Comparison of ENCODE assay signal across 8 cellular contexts in the genomic region with DNA sequence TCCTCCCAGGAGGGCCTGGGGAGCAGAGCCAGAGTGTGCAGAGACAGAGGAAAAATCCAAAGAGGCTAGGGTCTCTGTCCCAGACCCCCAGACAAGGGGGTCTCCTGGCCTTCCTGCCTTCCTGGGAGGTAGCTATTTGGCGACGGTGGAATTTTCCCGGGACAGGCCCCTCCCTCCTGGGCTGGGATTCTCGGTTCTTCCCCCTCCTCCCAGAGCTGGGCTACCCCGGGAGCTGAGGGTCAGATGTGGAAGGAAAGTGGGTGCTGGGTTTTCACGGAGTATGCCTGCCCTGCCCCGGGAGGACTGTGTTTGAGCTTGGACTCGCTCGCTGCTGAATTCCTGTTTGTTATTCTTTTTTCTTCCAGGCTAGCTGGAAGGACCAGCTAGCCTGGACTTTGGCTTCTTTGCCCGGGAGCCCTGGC. TPM values are rescaled to one million over a fixed set of nuclear protein-coding genes. Genes with fewer than 3 reads are reported as not detected.
DNase-seq lines count a peak whose midpoint lies in the region; ATAC-seq and TF ChIP-seq lines count a peak whose summit lies in the region.

No MANE protein-coding gene starts in this region.

- H4K20me1 ChIP-seq in BLaER1: peaks cover 43% of the 10 kb centered on the region
- no peaks in the 10 kb centered on the region; the same call in 1 of the 2 replicates for H4K20me1 ChIP-seq in GM23248 (ENCODE audit: insufficient read depth)

- no peak for ATAC-seq in GM18868 (IDR thresholded peaks at IDR 0.05; ENCODE audit: unreplicated experiment)

- peaks cover 57% of the 10 kb centered on the region for H3K79me2 ChIP-seq in GM23248 (ENCODE audit: insufficient read depth)

- peaks cover 36% of the 10 kb centered on the region for H3F3A ChIP-seq in GM23248 (ENCODE audit: insufficient read depth)

- peak overlapping the region; percentile 69 for H2AFZ ChIP-seq in GM23248

- peaks cover 66% of the 10 kb centered on the region for H3K4me1 ChIP-seq in BLaER1
- peaks cover 61% of the 10 kb centered on the region for H3K4me1 ChIP-seq in GM23248 (ENCODE audit: insufficient read depth)
- peaks cover 47% of the 10 kb centered on the region for H3K4me1 ChIP-seq in mucosa of stomach (ENCODE audit: control insufficient read depth, insufficient read depth, low read length)

- H3K9ac ChIP-seq in BLaER1: peak overlapping the region; percentile 91
- H3K9ac ChIP-seq in GM23248: peak overlapping the region; percentile 100
- H3K9ac ChIP-seq in SK-N-MC (ENCODE audit: insufficient read length): peak overlapping the region; percentile 93
- peak overlapping the region; percentile 72 for H3K9ac ChIP-seq in mucosa of stomach (ENCODE audit: low read length)

- in situ Hi-C loops in GM23248 (cut with MboI): no loop called here

- H3K4me2 ChIP-seq in BLaER1: peak overlapping the region; percentile 91
- H3K4me2 ChIP-seq in GM23248 (ENCODE audit: unreplicated experiment): peak overlapping the region; percentile 95

- H3K27ac ChIP-seq in BLaER1 (peak overlapping the region; percentile 89), GM23248 (peak overlapping the region; percentile 99), SK-N-MC (peak overlapping the region; percentile 79)

- TF ChIP-seq CTCF in epithelial cell of esophagus (IDR thresholded peaks at IDR 0.05; ENCODE audit: insufficient read depth, low read depth, low read length, missing control alignments): no peak

- peak; percentile 81 for DNase-seq in GM23248
- no peak for DNase-seq in SK-N-MC (ENCODE audit: low read depth, low spot score)
- DNase-seq in epithelial cell of esophagus (ENCODE audit: low read depth): peak; percentile 30
- DNase-seq in OCI-M2 (lab: John Stamatoyannopoulos, UW; ENCODE audit: unreplicated experiment): no peak
- DNase-seq in mucosa of gallbladder (ENCODE audit: low spot score): no peak

- H3K36me3 ChIP-seq in BLaER1 (no peaks in the 10 kb centered on the region), GM23248 (ENCODE audit: low read depth) (no peaks in the 10 kb centered on the region), SK-N-MC (ENCODE audit: insufficient read depth, low read length) (no peaks in the 10 kb centered on the region), mucosa of stomach (ENCODE audit: control insufficient read depth, insufficient read depth, low read length) (no peaks in the 10 kb centered on the region)

- H3K4me3 ChIP-seq in BLaER1 (peak overlapping the region; percentile 93), GM23248 (peak overlapping the region; percentile 92), SK-N-MC (peak overlapping the region; percentile 99), epithelial cell of esophagus (ENCODE audit: low read length) (peak overlapping the region; percentile 86), mucosa of stomach (ENCODE audit: low read length) (peak overlapping the region; percentile 60)

- H3K27me3 ChIP-seq in BLaER1 (no peaks in the 10 kb centered on the region), GM23248 (replicated peaks; ENCODE audit: insufficient read depth) (no peaks in the 10 kb centered on the region), mucosa of stomach (ENCODE audit: control insufficient read depth, insufficient read depth, low read length) (no peaks in the 10 kb centered on the region)

- H3K9me2 ChIP-seq in GM23248 (ENCODE audit: insufficient read depth): no peaks in the 10 kb centered on the region

- WGBS in GM23248 (ENCODE audit: low coverage in 1 of 2, low lambda C conversion rate in 2 of 2, missing lambda C conversion rate in 2 of 2), 2 experiments: 0 to 1% methylated on average over 10 of the region's 10 CpGs

- no peaks in the 10 kb centered on the region for H3K9me3 ChIP-seq in BLaER1
- H3K9me3 ChIP-seq in GM23248 (ENCODE audit: low read depth): no peaks in the 10 kb centered on the region
- H3K9me3 ChIP-seq in SK-N-MC (ENCODE audit: low read depth, low read length): no peaks in the 10 kb centered on the region
- H3K9me3 ChIP-seq in mucosa of stomach (ENCODE audit: control insufficient read depth, low read length): no peaks in the 10 kb centered on the region

RNA-seq across cellular contexts. Expression of gene AMPD2, which starts 0.8 kb away (rescaled TPM):
- 79.3 and 87.9 TPM in 2 replicates for total RNA-seq in GM23248 (2014; rRNA removed; shearing (Covaris generic))
- 61.1 and 61.3 TPM in 2 replicates for polyA plus RNA-seq in GM23248 (2016; fragmentation: Nextera tagmentation; extraction: Ambion mirVana)
- total RNA-seq in mucosa of gallbladder: 171 TPM

RNA-seq across cellular contexts. Expression of gene GNAT2, which starts 1.0 kb away (rescaled TPM):
- total RNA-seq in GM23248 (2014; rRNA removed; shearing (Covaris generic)): not detected in 2 replicates
- 0.32 TPM in 1 of 2 replicates, not detected in the other for polyA plus RNA-seq in GM23248 (2016; fragmentation: Nextera tagmentation; extraction: Ambion mirVana)
- not detected for total RNA-seq in mucosa of gallbladder

RNA-seq across cellular contexts. Expression of gene GSTM4, which starts 35.5 kb away (rescaled TPM):
- 6.2 and 7.7 TPM in 2 replicates for total RNA-seq in GM23248 (2014; rRNA removed; shearing (Covaris generic))
- polyA plus RNA-seq in GM23248 (2016; fragmentation: Nextera tagmentation; extraction: Ambion mirVana): 12.4 and 15.2 TPM in 2 replicates
- 44.1 TPM for total RNA-seq in mucosa of gallbladder

RNA-seq across cellular contexts. Expression of gene GSTM2, which starts 47.5 kb away (rescaled TPM):
- total RNA-seq in GM23248 (2014; rRNA removed; shearing (Covaris generic)): 19.7 and 27.7 TPM in 2 replicates
- 40.1 and 41.2 TPM in 2 replicates for polyA plus RNA-seq in GM23248 (2016; fragmentation: Nextera tagmentation; extraction: Ambion mirVana)
- 69.9 TPM for total RNA-seq in mucosa of gallbladder

Comparison
In these comparisons a context has a peak if more than half of its experiments do, and no peak if none do; other contexts are left out.
1. DNase-seq: peak in GM23248 (single experiment) and epithelial cell of esophagus (single experiment); none in SK-N-MC (single experiment), OCI-M2 (single experiment) and mucosa of gallbladder (single experiment).
2. Peak in every context shown above with its lines, with median percentiles within 50 percentile points of each other: H3K27ac ChIP-seq, H3K4me3 ChIP-seq and H3K9ac ChIP-seq.